24 cellular contexts compared by ENCODE assay signal in genomic region chr1:108685524-108685923, GRCh38. TPM values are rescaled to one million over a fixed set of nuclear protein-coding genes. Genes with fewer than 3 reads are reported as not detected.
"Had no signal": no experiment of that assay in that cellular context is flagged by ENCODE, and none has a peak within 500 bp of the region (broad histone marks: within the 10 kb centered on the region; RNA-seq: fewer than 3 reads in every experiment).

No MANE protein-coding gene starts in this region.

- H3K27me3 ChIP-seq: colonic mucosa, neutrophil, thyroid gland, uterus had no signal

- DNase-seq: activated B cell treated with CpG ODN at 0.5 μM for 24 hours; activated CD4-positive, alpha-beta T cell treated with anti-CD3 and anti-CD28 coated beads, Interleukin-2, amount 10 ng/mL, durations not matched to agents 24 days and 14 days; activated CD8-positive, alpha-beta memory T cell treated with anti-CD3 and anti-CD28 coated beads, Interleukin-2, amount 50 U/mL, for 48 hours; activated CD8-positive, alpha-beta T cell treated with anti-CD3 and anti-CD28 coated beads, Interleukin-2, amount 10 ng/mL, durations not matched to agents 7 days and 5 days; activated gamma-delta T cell; activated T-cell treated with anti-CD3 and anti-CD28 coated beads, Interleukin-2, amount 50 U/mL, for 72 hours; amniotic stem cell; colonic mucosa; kidney; left ventricle myocardium inferior; natural killer cell; retina; stimulated activated CD4-positive, alpha-beta T cell treated with anti-CD3 and anti-CD28 coated beads, Interleukin-15, amount 100 ng/mL, for 24 hours; stimulated activated CD4-positive, alpha-beta T cell treated with anti-CD3 and anti-CD28 coated beads, Interleukin-4, amount 100 ng/mL, for 1 hour; stimulated activated naive B cell treated with anti-CD40 and anti-IgM and Interleukin-4, amounts not matched to agents 10 μg/mL and 1 μg/mL and 100 μg/mL, for 72 hours; thyroid gland; uterus had no signal

- ATAC-seq: activated CD8-positive, alpha-beta T cell treated with anti-CD3 and anti-CD28 coated beads, Interleukin-2, amount 10 ng/mL, durations not matched to agents 7 days and 5 days; activated T-cell treated with anti-CD3 and anti-CD28 coated beads, Interleukin-2, amount 50 U/mL, for 72 hours; natural killer cell; stimulated activated naive B cell treated with anti-CD40 and anti-IgM and Interleukin-4, amounts not matched to agents 10 μg/mL and 1 μg/mL and 100 μg/mL, for 72 hours had no signal

- H3K4me3 ChIP-seq: colonic mucosa, left ventricle myocardium inferior, thyroid gland, uterus had no signal

- H3K9me3 ChIP-seq: colonic mucosa, left ventricle myocardium inferior, neutrophil, thyroid gland, uterus had no signal

- FAIRE-seq: endometrium, kidney had no signal

- H3K27ac ChIP-seq: colonic mucosa, left ventricle myocardium inferior, neutrophil, parathyroid adenoma, thyroid gland, uterus had no signal

- H3K4me1 ChIP-seq: colonic mucosa, left ventricle myocardium inferior, parathyroid adenoma, thyroid gland, uterus had no signal

- H3K36me3 ChIP-seq: colonic mucosa, left ventricle myocardium inferior, neutrophil, thyroid gland, uterus had no signal

RNA-seq across cellular contexts. Expression of gene FNDC7, which starts 27.2 kb away (rescaled TPM):
- total RNA-seq: activated B cell treated with CpG ODN at 0.5 μM for 24 hours; activated CD4-positive, alpha-beta T cell treated with anti-CD3 and anti-CD28 coated beads, Interleukin-2, amount 10 ng/mL, durations not matched to agents 24 days and 14 days; activated CD8-positive, alpha-beta T cell treated with anti-CD3 and anti-CD28 coated beads, Interleukin-2, amount 10 ng/mL, durations not matched to agents 7 days and 5 days; cardiac septum; colonic mucosa; kidney; left ventricle myocardium inferior; mucosa of gallbladder; skeletal muscle tissue; thyroid gland; uterus had no signal
- polyA plus RNA-seq: esophagus had no signal
